18 cellular contexts compared by ENCODE assay signal in the genomic region with DNA sequence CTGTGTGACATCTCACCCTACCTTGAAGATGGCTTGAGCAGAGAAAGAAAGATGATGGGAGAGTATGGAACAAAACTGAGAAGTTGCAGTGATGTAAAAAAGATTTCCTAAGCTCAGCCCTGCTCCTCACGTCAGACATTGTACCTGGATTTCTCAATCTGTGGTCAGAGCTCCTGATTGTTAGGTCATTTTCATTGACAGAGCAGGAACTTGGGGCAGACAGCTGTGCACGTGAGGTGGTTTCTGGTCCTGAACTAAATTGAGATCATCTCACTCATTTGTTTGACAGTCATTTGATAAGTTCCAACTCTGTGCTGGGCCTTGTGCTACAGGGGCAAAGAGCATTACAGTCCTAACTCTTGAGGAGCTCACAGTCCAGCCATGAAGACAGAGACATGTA. TPM values are rescaled to one million over a fixed set of nuclear protein-coding genes. Genes with fewer than 3 reads are reported as not detected.
DNase-seq lines count a peak whose midpoint lies in the region; ATAC-seq, FAIRE-seq and TF ChIP-seq lines count a peak whose summit lies in the region.
"Had no signal": no experiment of that assay in that cellular context is flagged by ENCODE, and none has a peak within 500 bp of the region (broad histone marks: within the 10 kb centered on the region; RNA-seq: fewer than 3 reads in every experiment).

No MANE protein-coding gene starts in this region.

- TF ChIP-seq EP300 in HepG2 (IDR thresholded peaks at IDR 0.05; ENCODE audit: low read depth in 2 of 2, low read length in 2 of 2) (no peak), HepG2 (CRISPR knock-in tag; IDR thresholded peaks at IDR 0.05; ENCODE audit: borderline replicate concordance) (no peak), upper lobe of left lung (IDR thresholded peaks at IDR 0.05) (peak in 1 of 4 donors; percentile 78)

- H3K79me2 ChIP-seq in HepG2 (ENCODE audit: insufficient read depth, low read length) = no peaks in the 10 kb centered on the region

- 46% methylated on average over 2 of the region's 2 CpGs for WGBS in liver
- 5% methylated on average over 2 of the region's 2 CpGs for WGBS in HepG2 (ENCODE audit: low lambda C conversion rate)
- WGBS in upper lobe of left lung, 2 donors = 49 to 62% methylated on average over 2 of the region's 2 CpGs

- peak overlapping the region; percentile 79 for H3K27ac Mint-ChIP-seq in activated naive CD8-positive, alpha-beta T cell treated with anti-CD3 and anti-CD28 coated beads, Interleukin-2, amount 50 U/mL, for 24 hours

- in situ Hi-C loops in HepG2 (cut with HindIII; ENCODE audit: extremely low pct_ligation_motif_present, low pct_unique_long_range_greater_than_20kb) = no loop called here

- H3K36me3 ChIP-seq in liver (ENCODE audit: control insufficient read depth in 4 of 4, insufficient read depth in 3 of 4, low read depth in 1 of 4, low read length in 3 of 4) (no peaks in the 10 kb centered on the region), HepG2 (replicated peaks in 1 of 2; ENCODE audit: control insufficient read depth in 1 of 2, insufficient read depth in 2 of 2, low read length in 2 of 2) (no peaks in the 10 kb centered on the region), upper lobe of left lung (no peaks in the 10 kb centered on the region)
- H3K36me3 ChIP-seq: SJSA1 had no signal

- no peak overlapping the region for H2AFZ ChIP-seq in HepG2 (ENCODE audit: low read length)

- H3K4me3 ChIP-seq in liver (ENCODE audit: low read depth in 1 of 3, low read length in 3 of 3) (no peak overlapping the region), HepG2 (replicated peaks in 1 of 3; ENCODE audit: insufficient read depth in 1 of 3, low read depth in 2 of 3, low read length in 3 of 3) (no peak overlapping the region), NB4 (ENCODE audit: low read depth, low read length) (no peak overlapping the region), upper lobe of left lung (no peak overlapping the region)
- H3K4me3 ChIP-seq: SJSA1 had no signal

- intact Hi-C loops in HepG2 (cut with micrococcal nuclease; ENCODE audit: unreplicated experiment) = no loop called here

- H3K27me3 ChIP-seq in liver (ENCODE audit: control insufficient read depth in 4 of 4, insufficient read depth in 4 of 4, low read length in 3 of 4) (no peaks in the 10 kb centered on the region), HepG2 (ENCODE audit: control insufficient read depth in 1 of 2, insufficient read depth in 2 of 2, low read length in 2 of 2) (peaks cover 1 to 6% of the 10 kb centered on the region in 2 experiments; a peak in 2 of 5 replicates), upper lobe of left lung (no peaks in the 10 kb centered on the region)
- H3K27me3 ChIP-seq: SJSA1 had no signal

- no TSS peak for BruUV-seq in HepG2 (replicated peaks; lab: Mats Ljungman, UMichigan)

- peaks cover 72% of the 10 kb centered on the region for H3K4me1 Mint-ChIP-seq in activated naive CD8-positive, alpha-beta T cell treated with anti-CD3 and anti-CD28 coated beads, Interleukin-2, amount 50 U/mL, for 24 hours

- H3K9me3 ChIP-seq in liver (ENCODE audit: control insufficient read depth in 4 of 4, low read length in 3 of 4) = no peaks in the 10 kb centered on the region
- peaks cover 4% of the 10 kb centered on the region; the same call in 1 of the 2 replicates for H3K9me3 ChIP-seq in HepG2 (ENCODE audit: low read length)
- H3K9me3 ChIP-seq in upper lobe of left lung = no peaks in the 10 kb centered on the region
- H3K9me3 ChIP-seq: SJSA1 had no signal

- H3K27ac ChIP-seq in liver (ENCODE audit: low read depth in 1 of 2, low read length in 2 of 2) (peak overlapping the region; percentile 14 to 23), HepG2 (ENCODE audit: extremely low read length, insufficient read depth, low read length) (no peak overlapping the region), upper lobe of left lung (peak overlapping the region in 3 of 4 donors; percentile 4 to 75 (median 29))
- H3K27ac ChIP-seq: SJSA1 had no signal

- no peak for TF ChIP-seq RAD21 in liver (IDR thresholded peaks at IDR 0.05)
- no peak for TF ChIP-seq RAD21 in HepG2 (CRISPR knock-in tag; IDR thresholded peaks at IDR 0.05)

- H3K9ac ChIP-seq in liver (ENCODE audit: low read depth in 1 of 2, low read length in 2 of 2) (no peak overlapping the region), HepG2 (ENCODE audit: insufficient read depth, low read depth, low read length) (no peak overlapping the region)

- H3K4me2 ChIP-seq in HepG2 (ENCODE audit: low read depth, low read length) = no peak overlapping the region

- POLR2A ChIA-PET in HepG2 (lab: Yijun Ruan, JAX) = interaction anchor here (1.4 kb wide), 1 partner anchor 18 kb away, joined by 4 read pairs; the partner anchor contains the start of gene C1orf74

- no peak for DNase-seq in HepG2 (ENCODE audit: low spot score)
- DNase-seq in NB4 (ENCODE audit: low read depth) = peak; percentile 36
- DNase-seq in activated naive CD8-positive, alpha-beta T cell treated with anti-CD3 and anti-CD28 coated beads, Interleukin-2, amount 50 U/mL, for 24 hours = no peak
- DNase-seq in upper lobe of left lung = peak in 1 of 2 donors; percentile 64
- no peak for DNase-seq in left lobe of liver (ENCODE audit: low spot score)
- DNase-seq in middle frontal gyrus (ENCODE audit: extremely low spot score, low spot score) = no peak
- DNase-seq: glutamatergic neuron; HCEC 1CT; islet precursor cell; NCI-H1417; stimulated activated naive CD4-positive, alpha-beta T cell had no signal

- peak overlapping the region; percentile 52 for H3K4me3 Mint-ChIP-seq in activated naive CD8-positive, alpha-beta T cell treated with anti-CD3 and anti-CD28 coated beads, Interleukin-2, amount 50 U/mL, for 24 hours

- TF ChIP-seq POLR2A in HepG2 (IDR thresholded peaks at IDR 0.05; ENCODE audit: insufficient read depth in 1 of 2, low read depth in 2 of 2, low read length in 2 of 2) (no peak), NB4 (IDR thresholded peaks at IDR 0.05; ENCODE audit: extremely low read depth, insufficient read length) (no peak), upper lobe of left lung (IDR thresholded peaks at IDR 0.05) (no peak)

- ATAC-seq in HepG2 (no peak), upper lobe of left lung (ENCODE audit: low FRiP score in 2 of 2) (no peak), left lobe of liver (no peak), GM18907 (IDR thresholded peaks at IDR 0.05; ENCODE audit: unreplicated experiment) (no peak)
- ATAC-seq in activated naive CD8-positive, alpha-beta T cell treated with anti-CD3 and anti-CD28 coated beads, Interleukin-2, amount 50 U/mL, for 24 hours = no peak

- CTCF ChIA-PET in HepG2 (lab: Yijun Ruan, JAX; ENCODE audit: low intra/inter-chr PET ratio, low total read pairs) = no interaction called here

- H3K27me3 Mint-ChIP-seq in activated naive CD8-positive, alpha-beta T cell treated with anti-CD3 and anti-CD28 coated beads, Interleukin-2, amount 50 U/mL, for 24 hours = no peaks in the 10 kb centered on the region

- peaks cover 0 to 1% (median 0%) of the 10 kb centered on the region in 4 donors for H3K4me1 ChIP-seq in liver (ENCODE audit: control insufficient read depth in 4 of 4, insufficient read depth in 4 of 4, low read length in 3 of 4)
- H3K4me1 ChIP-seq in HepG2 (ENCODE audit: insufficient read depth, low read length) = no peaks in the 10 kb centered on the region
- peaks cover 22 to 28% (median 25%) of the 10 kb centered on the region in 4 donors for H3K4me1 ChIP-seq in upper lobe of left lung

- no peaks in the 10 kb centered on the region for H4K20me1 ChIP-seq in HepG2 (ENCODE audit: insufficient read depth, low read length)

- no peak for TF ChIP-seq CTCF in liver (IDR thresholded peaks at IDR 0.05; ENCODE audit: low read depth, low read length, missing input control)
- no peak for TF ChIP-seq CTCF in HepG2 (CRISPR knock-in tag; IDR thresholded peaks at IDR 0.05)
- TF ChIP-seq CTCF in NB4 (IDR thresholded peaks at IDR 0.05; ENCODE audit: low read depth, low read length) = no peak
- no peak for TF ChIP-seq CTCF in upper lobe of left lung (IDR thresholded peaks at IDR 0.05)

- H3K36me3 Mint-ChIP-seq in activated naive CD8-positive, alpha-beta T cell treated with anti-CD3 and anti-CD28 coated beads, Interleukin-2, amount 50 U/mL, for 24 hours (ENCODE audit: low read depth) = peaks cover 73% of the 10 kb centered on the region

- H3K9me3 Mint-ChIP-seq in activated naive CD8-positive, alpha-beta T cell treated with anti-CD3 and anti-CD28 coated beads, Interleukin-2, amount 50 U/mL, for 24 hours = no peaks in the 10 kb centered on the region

- FAIRE-seq in HepG2 (lab: Jason Lieb, UNC) = no peak
- FAIRE-seq: colon, urothelium cell line had no signal

RNA-seq across cellular contexts. Expression of gene TRAF3IP3, which starts 10.2 kb away (rescaled TPM):
- total RNA-seq in liver (1 to 10 TPM; 2.4 to 3.4 TPM), HepG2 (2016; rRNA removed; fragmentation: Illumina TruSeq; extraction: Trizol) (not detected in 2 replicates), upper lobe of left lung (10 to 100 TPM in 3 of 6 donors, 1 to 10 TPM in 3; 6.4 to 58.7 (median 10.8) TPM), left lobe of liver (1.4 TPM)
- polyA plus RNA-seq in liver (1 to 10 TPM in 1 of 2 donors, under 1 TPM in 1; 0.87 to 2.0 TPM), HepG2 (2011; rRNA removed) (not detected in 2 replicates)
- not detected in 2 replicates for total RNA-seq in HepG2 (2016; cell fraction: cytosol; rRNA removed; fragmentation: Illumina TruSeq; extraction: Trizol; ENCODE audit: low read depth)
- total RNA-seq in HepG2 (2016; cell fraction: insoluble cytoplasmic fraction; rRNA removed; fragmentation: Illumina TruSeq; extraction: Trizol) = not detected in 2 replicates
- total RNA-seq in HepG2 (2016; cell fraction: membrane; rRNA removed; fragmentation: Illumina TruSeq; extraction: Trizol) = not detected in 2 replicates
- not detected in 2 replicates for total RNA-seq in HepG2 (2016; cell fraction: nucleus; rRNA removed; fragmentation: Illumina TruSeq; extraction: Trizol)
- polyA plus RNA-seq in HepG2 (2011; cell fraction: cytosol; rRNA removed) = not detected in 2 replicates
- 0.12 TPM in 1 of 2 replicates, not detected in the other for polyA plus RNA-seq in HepG2 (2011; cell fraction: nucleus; rRNA removed)
- polyA plus RNA-seq in HepG2 (2012) = 0.07 TPM in 1 of 2 replicates, not detected in the other
- not detected in 2 replicates for polyA plus RNA-seq in HepG2 (2016; cell fraction: cytosol; fragmentation: Illumina TruSeq; extraction: Trizol; ENCODE audit: low read depth)
- not detected in 2 replicates for polyA plus RNA-seq in HepG2 (2016; cell fraction: insoluble cytoplasmic fraction; fragmentation: Illumina TruSeq; extraction: Trizol; ENCODE audit: low read depth)
- not detected in 2 replicates for polyA plus RNA-seq in HepG2 (2016; cell fraction: membrane; fragmentation: Illumina TruSeq; extraction: Trizol; ENCODE audit: low read depth)
- not detected in 2 replicates for polyA plus RNA-seq in HepG2 (2016; cell fraction: nucleus; fragmentation: Illumina TruSeq; extraction: Trizol; ENCODE audit: insufficient read depth, low read depth)
- polyA minus RNA-seq in HepG2 (2011; rRNA and poly(A)+ RNA removed; ENCODE audit: low replicate concordance) = not detected in 2 replicates
- not detected in 2 replicates for polyA minus RNA-seq in HepG2 (2011; cell fraction: cytosol; rRNA and poly(A)+ RNA removed)
- not detected in 2 replicates for polyA minus RNA-seq in HepG2 (2011; cell fraction: nucleus; rRNA and poly(A)+ RNA removed)
- total RNA-seq: epithelial cell of proximal tubule, osteocyte, SJSA1 had no signal

RNA-seq across cellular contexts. Expression of gene C1orf74, which starts 18.3 kb away (rescaled TPM):
- total RNA-seq in liver (1 to 10 TPM; 1.2 to 1.8 TPM), HepG2 (2016; rRNA removed; fragmentation: Illumina TruSeq; extraction: Trizol) (0.71 and 0.98 TPM in 2 replicates), upper lobe of left lung (1 to 10 TPM in 5 of 6 donors, under 1 TPM in 1; 0.89 to 3.2 (median 1.8) TPM), left lobe of liver (1.3 TPM)
- polyA plus RNA-seq in liver (under 1 TPM; 0.82 to 0.95 TPM), HepG2 (2011; rRNA removed) (0.33 and 0.40 TPM in 2 replicates)
- total RNA-seq in HepG2 (2016; cell fraction: cytosol; rRNA removed; fragmentation: Illumina TruSeq; extraction: Trizol; ENCODE audit: low read depth) = 0.26 and 0.30 TPM in 2 replicates
- total RNA-seq in HepG2 (2016; cell fraction: insoluble cytoplasmic fraction; rRNA removed; fragmentation: Illumina TruSeq; extraction: Trizol) = 1.0 and 1.1 TPM in 2 replicates
- total RNA-seq in HepG2 (2016; cell fraction: membrane; rRNA removed; fragmentation: Illumina TruSeq; extraction: Trizol) = 0.38 and 0.71 TPM in 2 replicates
- total RNA-seq in HepG2 (2016; cell fraction: nucleus; rRNA removed; fragmentation: Illumina TruSeq; extraction: Trizol) = 0.72 and 0.81 TPM in 2 replicates
- 0.27 and 0.40 TPM in 2 replicates for polyA plus RNA-seq in HepG2 (2011; cell fraction: cytosol; rRNA removed)
- 0.27 and 0.28 TPM in 2 replicates for polyA plus RNA-seq in HepG2 (2011; cell fraction: nucleus; rRNA removed)
- polyA plus RNA-seq in HepG2 (2012) = 0.37 and 0.51 TPM in 2 replicates
- 0.05 and 0.06 TPM in 2 replicates for polyA plus RNA-seq in HepG2 (2016; cell fraction: cytosol; fragmentation: Illumina TruSeq; extraction: Trizol; ENCODE audit: low read depth)
- 0.51 and 0.69 TPM in 2 replicates for polyA plus RNA-seq in HepG2 (2016; cell fraction: insoluble cytoplasmic fraction; fragmentation: Illumina TruSeq; extraction: Trizol; ENCODE audit: low read depth)
- 0.10 and 0.13 TPM in 2 replicates for polyA plus RNA-seq in HepG2 (2016; cell fraction: membrane; fragmentation: Illumina TruSeq; extraction: Trizol; ENCODE audit: low read depth)
- polyA plus RNA-seq in HepG2 (2016; cell fraction: nucleus; fragmentation: Illumina TruSeq; extraction: Trizol; ENCODE audit: insufficient read depth, low read depth) = 0.37 and 0.45 TPM in 2 replicates
- polyA minus RNA-seq in HepG2 (2011; rRNA and poly(A)+ RNA removed; ENCODE audit: low replicate concordance) = 0.56 and 3.8 TPM in 2 replicates
- polyA minus RNA-seq in HepG2 (2011; cell fraction: cytosol; rRNA and poly(A)+ RNA removed) = 0.40 and 0.62 TPM in 2 replicates
- polyA minus RNA-seq in HepG2 (2011; cell fraction: nucleus; rRNA and poly(A)+ RNA removed) = 1.4 and 1.6 TPM in 2 replicates

RNA-seq across cellular contexts. Expression of gene IRF6, which starts 39.9 kb away (rescaled TPM):
- total RNA-seq in liver = 10 to 100 TPM in 1 of 2 donors, under 1 TPM in 1; 0.51 to 29.3 TPM
- 10 to 100 TPM; 11.0 to 17.5 TPM for polyA plus RNA-seq in liver
- 0.02 TPM in 1 of 2 replicates, not detected in the other for total RNA-seq in HepG2 (2016; rRNA removed; fragmentation: Illumina TruSeq; extraction: Trizol)
- total RNA-seq in HepG2 (2016; cell fraction: cytosol; rRNA removed; fragmentation: Illumina TruSeq; extraction: Trizol; ENCODE audit: low read depth) = not detected in 2 replicates
- total RNA-seq in HepG2 (2016; cell fraction: insoluble cytoplasmic fraction; rRNA removed; fragmentation: Illumina TruSeq; extraction: Trizol) = not detected in 2 replicates
- total RNA-seq in HepG2 (2016; cell fraction: membrane; rRNA removed; fragmentation: Illumina TruSeq; extraction: Trizol) = not detected in 2 replicates
- not detected in 2 replicates for total RNA-seq in HepG2 (2016; cell fraction: nucleus; rRNA removed; fragmentation: Illumina TruSeq; extraction: Trizol)
- 0.05 TPM in 1 of 2 replicates, not detected in the other for polyA plus RNA-seq in HepG2 (2011; rRNA removed)
- polyA plus RNA-seq in HepG2 (2011; cell fraction: cytosol; rRNA removed) = 0.01 and 0.05 TPM in 2 replicates
- not detected in 2 replicates for polyA plus RNA-seq in HepG2 (2011; cell fraction: nucleus; rRNA removed)
- polyA plus RNA-seq in HepG2 (2012) = not detected in 2 replicates
- polyA plus RNA-seq in HepG2 (2016; cell fraction: cytosol; fragmentation: Illumina TruSeq; extraction: Trizol; ENCODE audit: low read depth) = not detected in 2 replicates
- not detected in 2 replicates for polyA plus RNA-seq in HepG2 (2016; cell fraction: insoluble cytoplasmic fraction; fragmentation: Illumina TruSeq; extraction: Trizol; ENCODE audit: low read depth)
- polyA plus RNA-seq in HepG2 (2016; cell fraction: membrane; fragmentation: Illumina TruSeq; extraction: Trizol; ENCODE audit: low read depth) = not detected in 2 replicates
- not detected in 2 replicates for polyA plus RNA-seq in HepG2 (2016; cell fraction: nucleus; fragmentation: Illumina TruSeq; extraction: Trizol; ENCODE audit: insufficient read depth, low read depth)
- polyA minus RNA-seq in HepG2 (2011; rRNA and poly(A)+ RNA removed; ENCODE audit: low replicate concordance) = 0.70 TPM in 1 of 2 replicates, not detected in the other
- not detected in 2 replicates for polyA minus RNA-seq in HepG2 (2011; cell fraction: cytosol; rRNA and poly(A)+ RNA removed)
- not detected in 2 replicates for polyA minus RNA-seq in HepG2 (2011; cell fraction: nucleus; rRNA and poly(A)+ RNA removed)
- total RNA-seq in upper lobe of left lung = 10 to 100 TPM; 11.5 to 36.3 (median 20.0) TPM
- 30.0 TPM for total RNA-seq in left lobe of liver
- total RNA-seq: osteocyte, SJSA1 had no signal
